ENCODE assay signal across 8 cellular contexts in the genomic region with DNA sequence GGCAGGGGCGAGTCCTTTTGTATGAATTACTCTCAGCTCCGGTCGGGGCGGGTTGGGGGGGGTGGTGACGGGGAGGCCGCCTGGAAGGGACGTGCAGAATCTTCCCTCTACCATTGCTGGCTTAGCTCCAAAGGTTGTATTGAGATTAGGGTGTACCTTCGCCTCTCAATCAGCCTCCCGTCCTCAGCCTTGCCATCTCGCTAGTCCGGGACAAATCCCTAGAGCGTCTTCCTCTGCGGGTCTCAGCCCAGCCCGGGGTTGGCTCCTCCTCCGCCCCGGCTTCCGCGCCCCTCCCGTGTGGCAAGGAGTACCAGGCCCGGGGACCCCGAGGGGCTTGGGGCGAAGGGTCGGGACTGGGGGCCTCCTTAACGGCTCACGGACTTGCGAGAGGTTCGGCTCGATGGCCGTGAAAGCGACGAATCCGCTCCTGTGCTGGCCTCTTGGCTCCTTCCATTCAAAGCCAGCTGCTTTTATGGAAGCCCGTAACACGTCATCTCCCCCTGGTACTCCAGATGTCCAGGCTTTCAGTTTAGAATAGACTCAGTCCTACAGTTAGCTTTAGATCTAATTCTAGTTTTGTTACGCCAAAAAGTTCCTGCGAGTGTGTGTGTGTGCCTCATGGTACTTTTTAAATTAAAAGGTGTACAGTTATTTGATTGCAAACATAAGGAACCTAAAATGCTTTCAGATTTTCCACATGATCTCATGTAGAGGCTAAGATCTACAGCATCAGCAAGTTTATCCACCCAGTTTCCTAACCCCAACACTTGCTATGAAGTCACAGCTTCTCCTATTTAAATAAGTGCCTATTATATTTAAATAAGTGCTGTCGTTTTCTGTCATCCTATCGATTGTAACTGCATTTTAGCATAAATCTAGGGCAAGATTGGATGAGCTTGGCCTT. TPM values are rescaled to one million over a fixed set of nuclear protein-coding genes. Genes with fewer than 3 reads are reported as not detected.
DNase-seq lines count a peak whose midpoint lies in the region; ATAC-seq and TF ChIP-seq lines count a peak whose summit lies in the region.

No MANE protein-coding gene starts in this region.

- H3K9ac ChIP-seq in BLaER1: peak overlapping the region; percentile 92
- H3K9ac ChIP-seq in fibroblast of lung (ENCODE audit: insufficient read depth, low read length): peak overlapping the region; percentile 99

- ATAC-seq in GM19043 (IDR thresholded peaks at IDR 0.05; ENCODE audit: low read depth, unreplicated experiment): peak; percentile 26
- peak; percentile 37 for ATAC-seq in HG03196 (IDR thresholded peaks at IDR 0.05; ENCODE audit: unreplicated experiment)
- ATAC-seq in activated CD8-positive, alpha-beta memory T cell treated with anti-CD3 and anti-CD28 coated beads, Interleukin-2, amount 10 ng/mL, durations not matched to agents 7 days and 5 days: peak; percentile 45
- ATAC-seq in thoracic aorta (ENCODE audit: insufficient number of reproducible peaks, low FRiP score, low read depth): peak; percentile 53

- H2AFZ ChIP-seq in fibroblast of lung (ENCODE audit: low read length): peak overlapping the region; percentile 2

- peak overlapping the region; percentile 100 for H3K27ac ChIP-seq in BLaER1
- H3K27ac ChIP-seq in fibroblast of lung (ENCODE audit: insufficient read depth, low read length): peak overlapping the region; percentile 100
- peak overlapping the region; percentile 98 to 100 for H3K27ac ChIP-seq in thoracic aorta

- CTCF ChIA-PET in activated CD8-positive, alpha-beta memory T cell treated with anti-CD3 and anti-CD28 coated beads, Interleukin-2, amount 10 ng/mL, durations not matched to agents 7 days and 5 days (lab: Charles Lee): interaction anchor here (1.0 to 5.9 kb wide), 10 partner anchors 18 to 132 kb away, joined by 3 to 42 read pairs (median 6); a partner anchor contains a TSS

- H3K27me3 ChIP-seq in BLaER1 (no peaks in the 10 kb centered on the region), fibroblast of lung (ENCODE audit: control insufficient read depth, insufficient read depth, low read length) (no peaks in the 10 kb centered on the region), thoracic aorta (replicated peaks; ENCODE audit: insufficient read depth) (no peaks in the 10 kb centered on the region)

- H3K27ac Mint-ChIP-seq in activated CD8-positive, alpha-beta memory T cell treated with anti-CD3 and anti-CD28 coated beads, Interleukin-2, amount 10 ng/mL, durations not matched to agents 7 days and 5 days: peak overlapping the region; percentile 99
- H3K27ac Mint-ChIP-seq in nephron: peak overlapping the region; percentile 97 to 99 (median 99)

- H3K9me3 Mint-ChIP-seq in activated CD8-positive, alpha-beta memory T cell treated with anti-CD3 and anti-CD28 coated beads, Interleukin-2, amount 10 ng/mL, durations not matched to agents 7 days and 5 days (ENCODE audit: low read depth): no peaks in the 10 kb centered on the region
- no peaks in the 10 kb centered on the region for H3K9me3 Mint-ChIP-seq in nephron

- H3K4me2 ChIP-seq in BLaER1 (peak overlapping the region; percentile 83), fibroblast of lung (ENCODE audit: extremely low read depth, insufficient read depth, low read length) (peak overlapping the region; percentile 88)

- H3K36me3 Mint-ChIP-seq in activated CD8-positive, alpha-beta memory T cell treated with anti-CD3 and anti-CD28 coated beads, Interleukin-2, amount 10 ng/mL, durations not matched to agents 7 days and 5 days: peaks cover 43% of the 10 kb centered on the region
- H3K36me3 Mint-ChIP-seq in nephron (ENCODE audit: low read depth): peaks cover 42% of the 10 kb centered on the region

- H3K4me3 ChIP-seq in BLaER1: peak overlapping the region; percentile 99
- H3K4me3 ChIP-seq in fibroblast of lung (replicated peaks in 1 of 4; ENCODE audit: control extremely low read depth in 1 of 4, insufficient read depth in 1 of 4, low read depth in 3 of 4, low read length in 4 of 4): peak overlapping the region; percentile 56 to 100 (median 62)
- peak overlapping the region; percentile 80 for H3K4me3 ChIP-seq in thoracic aorta

- H4K20me1 ChIP-seq in BLaER1 (peaks cover 43% of the 10 kb centered on the region), fibroblast of lung (ENCODE audit: control insufficient read depth, extremely low read depth, insufficient read depth, low read length) (peaks cover 3% of the 10 kb centered on the region)

- H3K4me1 Mint-ChIP-seq in activated CD8-positive, alpha-beta memory T cell treated with anti-CD3 and anti-CD28 coated beads, Interleukin-2, amount 10 ng/mL, durations not matched to agents 7 days and 5 days: peaks cover 39% of the 10 kb centered on the region
- peaks cover 28% of the 10 kb centered on the region for H3K4me1 Mint-ChIP-seq in nephron

- peak overlapping the region; percentile 96 for H3K4me3 Mint-ChIP-seq in activated CD8-positive, alpha-beta memory T cell treated with anti-CD3 and anti-CD28 coated beads, Interleukin-2, amount 10 ng/mL, durations not matched to agents 7 days and 5 days
- peak overlapping the region; percentile 93 to 99 (median 93) for H3K4me3 Mint-ChIP-seq in nephron

- H3K9me3 ChIP-seq in BLaER1 (no peaks in the 10 kb centered on the region), fibroblast of lung (ENCODE audit: control insufficient read depth, insufficient read depth, low read depth, low read length) (no peaks in the 10 kb centered on the region), thoracic aorta (no peaks in the 10 kb centered on the region)

- peaks cover 36% of the 10 kb centered on the region for H3K79me2 ChIP-seq in fibroblast of lung (ENCODE audit: control insufficient read depth, insufficient read depth, low read length)

- no peak for TF ChIP-seq CTCF in fibroblast of lung (conservative IDR thresholded peaks at IDR 0.05 in 1 of 2, IDR thresholded peaks at IDR 0.05 in 1 of 2; ENCODE audit: low read depth in 1 of 2, low read length in 2 of 2)
- TF ChIP-seq CTCF in nephron (IDR thresholded peaks at IDR 0.05; ENCODE audit: unreplicated experiment in 3 of 3): no peak
- no peak for TF ChIP-seq CTCF in thoracic aorta (IDR thresholded peaks at IDR 0.05)

- DNase-seq in NCI-H526 (lab: John Stamatoyannopoulos, UW) (peak; percentile 43 to 95), fibroblast of lung (ENCODE audit: low read depth in 2 of 2) (peak; percentile 85 to 93), thoracic aorta (ENCODE audit: low spot score) (peak; percentile 21)
- peak; percentile 85 for DNase-seq in activated CD8-positive, alpha-beta memory T cell treated with anti-CD3 and anti-CD28 coated beads, Interleukin-2, amount 10 ng/mL, durations not matched to agents 7 days and 5 days

- no peaks in the 10 kb centered on the region for H3K27me3 Mint-ChIP-seq in activated CD8-positive, alpha-beta memory T cell treated with anti-CD3 and anti-CD28 coated beads, Interleukin-2, amount 10 ng/mL, durations not matched to agents 7 days and 5 days
- H3K27me3 Mint-ChIP-seq in nephron (ENCODE audit: low read depth): no peaks in the 10 kb centered on the region

- peaks cover 39% of the 10 kb centered on the region for H3K36me3 ChIP-seq in BLaER1
- H3K36me3 ChIP-seq in fibroblast of lung (ENCODE audit: control insufficient read depth, insufficient read depth, low read length): peaks cover 16% of the 10 kb centered on the region
- peaks cover 12% of the 10 kb centered on the region for H3K36me3 ChIP-seq in thoracic aorta

- peaks cover 42% of the 10 kb centered on the region for H3K4me1 ChIP-seq in BLaER1
- H3K4me1 ChIP-seq in fibroblast of lung (ENCODE audit: control insufficient read depth, extremely low read depth, insufficient read depth, low read length): peaks cover 6% of the 10 kb centered on the region
- peaks cover 29 to 53% of the 10 kb centered on the region in 2 donors for H3K4me1 ChIP-seq in thoracic aorta (ENCODE audit: control insufficient read depth in 1 of 2, low read depth in 2 of 2)

RNA-seq across cellular contexts. Expression of a gene that starts 0.8 kb away (rescaled TPM):
- total RNA-seq in activated CD8-positive, alpha-beta memory T cell treated with anti-CD3 and anti-CD28 coated beads, Interleukin-2, amount 10 ng/mL, durations not matched to agents 7 days and 5 days: 1,000 to 10,000 TPM; 5,026 to 6,984 TPM
- total RNA-seq in fibroblast of lung (21,405 and 36,498 TPM in 2 replicates), thoracic aorta (1,000 to 10,000 TPM; 5,082 to 6,539 TPM)
- 13,707 and 15,755 TPM in 2 replicates for polyA plus RNA-seq in fibroblast of lung
- 10,377 and 11,755 TPM in 2 replicates for polyA plus RNA-seq in fibroblast of lung (2012)
- polyA minus RNA-seq in fibroblast of lung (ENCODE audit: low replicate concordance): 8,762 and 9,002 TPM in 2 replicates

Comparison
In these comparisons a context has a peak if more than half of its experiments do, and no peak if none do; other contexts are left out.
1. Peak in every context shown above with its lines: DNase-seq, ATAC-seq, H3K4me3 ChIP-seq and H3K27ac ChIP-seq.
2. DNase-seq: peak in every context shown above with its lines; median percentile 89 in fibroblast of lung; 85 in activated CD8-positive, alpha-beta memory T cell treated with anti-CD3 and anti-CD28 coated beads, Interleukin-2, amount 10 ng/mL, durations not matched to agents 7 days and 5 days; 69 in NCI-H526; 21 in thoracic aorta.